In the genomic region with DNA sequence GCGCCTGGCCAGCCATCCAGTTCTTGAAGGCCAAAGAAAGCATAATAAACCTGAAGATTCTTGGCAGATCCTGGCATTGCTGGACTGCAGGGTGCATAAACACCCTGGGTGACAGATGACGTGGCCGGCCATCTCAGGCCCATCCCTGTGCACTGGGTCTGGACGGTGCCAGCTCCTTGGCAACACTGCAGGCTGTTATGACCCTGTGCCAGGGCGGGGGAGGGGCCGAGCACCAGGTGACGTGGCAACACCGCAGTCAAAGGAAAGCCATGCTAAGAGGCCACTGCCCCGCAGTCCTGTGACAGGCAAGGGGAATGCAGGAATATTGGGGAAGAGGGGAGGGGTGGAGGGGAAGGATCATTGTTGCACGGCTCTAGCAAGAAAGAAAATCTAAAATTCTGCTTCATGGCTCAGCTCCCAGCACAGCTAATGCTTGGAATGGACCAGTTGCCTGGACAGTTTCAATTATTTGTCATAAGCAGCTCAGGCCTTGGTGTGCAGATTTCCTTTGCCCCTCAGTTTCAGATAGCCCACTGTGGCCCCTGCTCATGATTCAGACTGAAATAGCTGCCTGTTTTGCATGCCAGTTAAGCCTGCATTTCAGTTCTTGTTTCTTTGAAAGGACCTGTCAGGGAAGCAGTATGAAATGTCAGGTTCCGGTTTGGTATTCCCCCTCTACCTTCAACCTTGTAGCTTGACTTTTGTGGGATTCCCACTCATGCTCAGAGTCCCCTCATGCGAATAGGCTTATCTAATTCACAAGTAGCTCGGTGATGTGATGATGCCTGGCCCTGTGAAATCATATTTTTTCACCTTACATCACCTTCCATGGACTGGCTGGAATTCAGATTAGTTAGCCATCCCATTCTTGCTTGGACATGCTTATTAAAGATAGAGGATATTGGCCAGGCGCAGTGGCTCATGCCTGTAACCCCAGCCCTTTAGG, we compare ENCODE assay signal across 7 cellular contexts. TPM values are rescaled to one million over a fixed set of nuclear protein-coding genes. Genes with fewer than 3 reads are reported as not detected.
DNase-seq lines count a peak whose midpoint lies in the region; TF ChIP-seq lines count a peak whose summit lies in the region.

No MANE protein-coding gene starts in this region.

- TF ChIP-seq CTCF in MCF 10A (IDR thresholded peaks at IDR 0.05; ENCODE audit: unreplicated experiment) = no peak

- BruUV-seq in MCF 10A (replicated peaks; lab: Mats Ljungman, UMichigan) = no TSS peak

- TF ChIP-seq POLR2A in GM18526 (IDR thresholded peaks at IDR 0.05; ENCODE audit: extremely low read depth, insufficient read length) = peak; percentile 34

- 0 out of 2 replicates have a peak overlapping the region, but pooled peaks have one; percentile 25 for H3K9ac ChIP-seq in GM23248
- no peak overlapping the region for H3K9ac ChIP-seq in mesenchymal stem cell (ENCODE audit: low read length)

- H3K27me3 Mint-ChIP-seq in MCF 10A (ENCODE audit: insufficient read depth, unreplicated experiment) = no peaks in the 10 kb centered on the region

- no peak overlapping the region for H3K14ac ChIP-seq in mesenchymal stem cell (ENCODE audit: low read length in 2 of 2)

- H3K27ac ChIP-seq in GM23248 = peak overlapping the region; percentile 15; the same call in 1 of the 2 replicates
- no peak overlapping the region for H3K27ac ChIP-seq in mesenchymal stem cell (ENCODE audit: low read length, poor library complexity, severe bottlenecking)

- H2BK15ac ChIP-seq in mesenchymal stem cell (ENCODE audit: low read depth, poor library complexity, severe bottlenecking) = no peak overlapping the region

- CTCF ChIA-PET in MCF 10A (lab: Yijun Ruan, JAX) = interaction anchor here (0.5 to 1.2 kb wide), 5 partner anchors 11 to 131 kb away, joined by 3 to 4 read pairs (median 3); no protein-coding TSS in a partner anchor

- H3K9me3 ChIP-seq in GM23248 (ENCODE audit: low read depth) = no peaks in the 10 kb centered on the region
- H3K9me3 ChIP-seq in mesenchymal stem cell (ENCODE audit: control insufficient read depth, low read length) = no peaks in the 10 kb centered on the region

- no peak overlapping the region for H3K18ac ChIP-seq in mesenchymal stem cell (ENCODE audit: low read depth in 1 of 2, low read length in 2 of 2)

- no peak overlapping the region for H2BK5ac ChIP-seq in mesenchymal stem cell (ENCODE audit: low read depth, low read length, poor library complexity, severe bottlenecking)

- no peaks in the 10 kb centered on the region for H3F3A ChIP-seq in GM23248 (ENCODE audit: insufficient read depth)

- peak overlapping the region; percentile 71 for H3K27ac Mint-ChIP-seq in MCF 10A (ENCODE audit: low read depth, unreplicated experiment)

- H3K36me3 Mint-ChIP-seq in MCF 10A (ENCODE audit: insufficient read depth, unreplicated experiment) = no peaks in the 10 kb centered on the region

- H4K8ac ChIP-seq in mesenchymal stem cell (ENCODE audit: low read length) = no peak overlapping the region

- no peak overlapping the region for H3K4ac ChIP-seq in mesenchymal stem cell (ENCODE audit: low read depth in 1 of 2, low read length in 2 of 2)

- in situ Hi-C loops in GM23248 (cut with MboI) = no loop called here

- no peaks in the 10 kb centered on the region for H3K79me2 ChIP-seq in GM23248 (ENCODE audit: insufficient read depth)

- intact Hi-C loops in MCF 10A (cut with micrococcal nuclease) = no loop called here

- H3K4me3 Mint-ChIP-seq in MCF 10A (ENCODE audit: unreplicated experiment) = no peak overlapping the region

- POLR2A ChIA-PET in MCF 10A (lab: Yijun Ruan, JAX) = interaction anchor here (0.6 to 2.9 kb wide), 16 partner anchors 11 to 213 kb away, joined by 3 to 34 read pairs (median 4); a partner anchor contains a TSS

- no peaks in the 10 kb centered on the region for H4K20me1 ChIP-seq in GM23248 (ENCODE audit: insufficient read depth)

- DNase-seq in GM23248 = peak; percentile 73
- DNase-seq in MV-4-11 (lab: John Stamatoyannopoulos, UW) = peak; percentile 44
- peak; percentile 92 for DNase-seq in MCF 10A (ENCODE audit: unreplicated experiment)
- DNase-seq in mesenchymal stem cell = no peak
- no peak for DNase-seq in superior temporal gyrus (ENCODE audit: extremely low spot score)
- no peak for DNase-seq in AG08395 (ENCODE audit: low spot score)

- H2BK120ac ChIP-seq in mesenchymal stem cell (ENCODE audit: low read depth, low read length) = no peak overlapping the region

- peaks cover 13% of the 10 kb centered on the region for H3K4me1 Mint-ChIP-seq in MCF 10A (ENCODE audit: insufficient read depth, unreplicated experiment)

- H3K23ac ChIP-seq in mesenchymal stem cell (ENCODE audit: low read length in 2 of 2) = peak overlapping the region in 1 of 2 experiments; percentile 35

- no peaks in the 10 kb centered on the region for H3K9me2 ChIP-seq in GM23248 (ENCODE audit: insufficient read depth)

- peak overlapping the region; percentile 19 for H4K91ac ChIP-seq in mesenchymal stem cell (ENCODE audit: low read length)

- H3K4me3 ChIP-seq in GM23248 (no peak overlapping the region), mesenchymal stem cell (ENCODE audit: insufficient read depth in 1 of 2, low read depth in 1 of 2, low read length in 2 of 2) (no peak overlapping the region)

- H3K36me3 ChIP-seq in GM23248 (ENCODE audit: low read depth) (no peaks in the 10 kb centered on the region), mesenchymal stem cell (ENCODE audit: control insufficient read depth in 1 of 2, insufficient read depth in 2 of 2, low read depth in 1 of 2, low read length in 2 of 2) (no peaks in the 10 kb centered on the region)

- no peaks in the 10 kb centered on the region for H3K9me3 Mint-ChIP-seq in MCF 10A (ENCODE audit: unreplicated experiment)

- H3K4me2 ChIP-seq in GM23248 (ENCODE audit: unreplicated experiment) (peak overlapping the region; percentile 21), mesenchymal stem cell (ENCODE audit: low read length, poor library complexity, severe bottlenecking) (no peak overlapping the region)

- H3K79me1 ChIP-seq in mesenchymal stem cell (replicated peaks; ENCODE audit: low read length, poor library complexity, severe bottlenecking) = no peaks in the 10 kb centered on the region

- H2BK12ac ChIP-seq in mesenchymal stem cell (ENCODE audit: low read length in 2 of 2) = no peak overlapping the region

- peak overlapping the region; percentile 12; the same call in 1 of the 2 replicates for H2AFZ ChIP-seq in GM23248
- H2AFZ ChIP-seq in mesenchymal stem cell (ENCODE audit: low read depth, low read length) = no peak overlapping the region

- no peak overlapping the region for H2AK5ac ChIP-seq in mesenchymal stem cell (ENCODE audit: low read length, severe bottlenecking)

- WGBS in GM23248 (ENCODE audit: low coverage in 1 of 2, low lambda C conversion rate in 2 of 2, missing lambda C conversion rate in 2 of 2), 2 experiments = 44 to 47% methylated on average over 12 to 14 of the region's 14 CpGs
- 83% methylated on average over 14 of the region's 14 CpGs for WGBS in mesenchymal stem cell

- H3K27me3 ChIP-seq in GM23248 (replicated peaks; ENCODE audit: insufficient read depth) = no peaks in the 10 kb centered on the region
- H3K27me3 ChIP-seq in mesenchymal stem cell (ENCODE audit: control insufficient read depth in 1 of 2, insufficient read depth in 1 of 2, low read length in 2 of 2) = no peaks in the 10 kb centered on the region

- H3K4me1 ChIP-seq in GM23248 (ENCODE audit: insufficient read depth) = 0 out of 2 replicates have a peak, but pooled peaks cover 3% of the 10 kb centered on the region
- H3K4me1 ChIP-seq in mesenchymal stem cell (ENCODE audit: control insufficient read depth, insufficient read depth, low read depth, low read length) = peaks cover 2% of the 10 kb centered on the region

RNA-seq across cellular contexts. Expression of a gene that starts 29.7 kb away (rescaled TPM):
- total RNA-seq in GM23248 (2014; rRNA removed; shearing (Covaris generic)) = 84.6 and 88.9 TPM in 2 replicates
- polyA plus RNA-seq in GM23248 (2016; fragmentation: Nextera tagmentation; extraction: Ambion mirVana) = 20.9 and 21.3 TPM in 2 replicates
- total RNA-seq in MCF 10A (2022) = 111 and 143 TPM in 2 replicates
- polyA plus RNA-seq in mesenchymal stem cell (2013, experiment 1 of 2) = 49.6 TPM
- polyA plus RNA-seq in mesenchymal stem cell (2013, experiment 2 of 2) = 51.6 TPM

Comparison
In these comparisons a context has a peak if more than half of its experiments do, and no peak if none do; other contexts are left out.
1. DNase-seq: peak in GM23248 (single experiment), MV-4-11 (single experiment) and MCF 10A (single experiment); none in mesenchymal stem cell (single experiment), superior temporal gyrus (single experiment) and AG08395 (single experiment).